ENCODE assay signal across 7 cellular contexts in genomic region chr17:1999557-2000251, GRCh38. TPM values are rescaled to one million over a fixed set of nuclear protein-coding genes. Genes with fewer than 3 reads are reported as not detected.
DNase-seq lines count a peak whose midpoint lies in the region; ATAC-seq lines count a peak whose summit lies in the region.

No MANE protein-coding gene starts in this region.

- POLR2A ChIA-PET in T-cell (lab: Charles Lee) = no interaction called here

- peaks cover 33% of the 10 kb centered on the region for H3K4me1 ChIP-seq in HUES6 (ENCODE audit: control insufficient read depth, insufficient read depth, low read length)
- peaks cover 9% of the 10 kb centered on the region for H3K4me1 ChIP-seq in rectal smooth muscle tissue (ENCODE audit: control insufficient read depth, insufficient read depth, low read length)

- H3K27ac ChIP-seq in HUES6 (ENCODE audit: low read depth, low read length) = no peak overlapping the region
- H3K27ac ChIP-seq in rectal smooth muscle tissue (ENCODE audit: low read depth, low read length) = peak overlapping the region; percentile 72

- peaks cover 0 to 9% (median 0%) of the 10 kb centered on the region in 3 donors for H3K4me1 Mint-ChIP-seq in T-cell

- H3K4me3 ChIP-seq in HUES6 (ENCODE audit: low read depth, low read length) (peak overlapping the region; percentile 25; the same call in 1 of the 2 replicates), rectal smooth muscle tissue (ENCODE audit: low read length) (peak overlapping the region; percentile 25)

- no peaks in the 10 kb centered on the region for H3K9me3 ChIP-seq in HUES6 (ENCODE audit: control insufficient read depth, insufficient read depth, low read depth, low read length)

- ATAC-seq in T-cell (replicated peaks in 1 of 4) (peak in 1 of 4 experiments; percentile 30), Right ventricle myocardium inferior (peak; percentile 87), HG02981 (IDR thresholded peaks at IDR 0.05; ENCODE audit: unreplicated experiment) (no peak)

- intact Hi-C loops in Right ventricle myocardium inferior (cut with DNase I) = loop anchor here (5.0 kb wide), 1 partner anchor 77 kb away; no protein-coding TSS in a partner anchor

- CTCF ChIA-PET in T-cell (lab: Charles Lee) = no interaction called here

- H3K9ac ChIP-seq in HUES6 (ENCODE audit: low read length) (no peak overlapping the region), rectal smooth muscle tissue (ENCODE audit: low read length) (no peak overlapping the region)

- peaks cover 27% of the 10 kb centered on the region for H3K27me3 ChIP-seq in HUES6 (ENCODE audit: control insufficient read depth, insufficient read depth, low read length)
- no peaks in the 10 kb centered on the region for H3K27me3 ChIP-seq in rectal smooth muscle tissue (ENCODE audit: control insufficient read depth, insufficient read depth, low read length)

- no peak overlapping the region for H3K27ac Mint-ChIP-seq in T-cell

- no peaks in the 10 kb centered on the region for H3K36me3 Mint-ChIP-seq in T-cell

- H3K4me3 Mint-ChIP-seq in T-cell = peak overlapping the region in 2 of 3 donors; percentile 35 to 55

- H3K36me3 ChIP-seq in HUES6 (ENCODE audit: control insufficient read depth, insufficient read depth, low read length) (no peaks in the 10 kb centered on the region), rectal smooth muscle tissue (ENCODE audit: control insufficient read depth, insufficient read depth, low read length) (no peaks in the 10 kb centered on the region)

- peaks cover 12 to 40% of the 10 kb centered on the region in 2 donors for H3K27me3 Mint-ChIP-seq in T-cell

- H3K9me3 Mint-ChIP-seq in T-cell = no peaks in the 10 kb centered on the region

- no peak for DNase-seq in T-cell
- peak; percentile 80 for DNase-seq in Right ventricle myocardium inferior (ENCODE audit: missing footprints)
- no peak for DNase-seq in CD1c-positive myeloid dendritic cell (ENCODE audit: extremely low spot score)
- DNase-seq in stimulated activated CD4-positive, alpha-beta T cell treated with anti-CD3 and anti-CD28 coated beads, Interleukin-1b, Interleukin-23, amount 100 ng/mL, for 48 hours = no peak

RNA-seq across cellular contexts. Expression of gene RTN4RL1, which starts 25.4 kb away (rescaled TPM):
- total RNA-seq in T-cell (1 to 10 TPM in 2 of 5 donors, under 1 TPM in 3; 0.43 to 1.1 (median 0.63) TPM), Right ventricle myocardium inferior (3.2 TPM)

RNA-seq across cellular contexts. Expression of gene DPH1, which starts 30.2 kb away (rescaled TPM):
- 100 to 1,000 TPM in 2 of 5 donors, 10 to 100 TPM in 3; 84.6 to 116 (median 94.2) TPM for total RNA-seq in T-cell
- 24.1 TPM for total RNA-seq in Right ventricle myocardium inferior

RNA-seq across cellular contexts. Expression of gene OVCA2, which starts 42.1 kb away (rescaled TPM):
- total RNA-seq in T-cell (10 to 100 TPM; 31.0 to 36.8 (median 31.8) TPM), Right ventricle myocardium inferior (14.3 TPM)

RNA-seq across cellular contexts. Expression of gene HIC1, which starts 55.2 kb away (rescaled TPM):
- total RNA-seq in T-cell (10 to 100 TPM in 1 of 5 donors, 1 to 10 TPM in 4; 3.2 to 12.3 (median 8.4) TPM), Right ventricle myocardium inferior (22.7 TPM)
